In the genomic region with DNA sequence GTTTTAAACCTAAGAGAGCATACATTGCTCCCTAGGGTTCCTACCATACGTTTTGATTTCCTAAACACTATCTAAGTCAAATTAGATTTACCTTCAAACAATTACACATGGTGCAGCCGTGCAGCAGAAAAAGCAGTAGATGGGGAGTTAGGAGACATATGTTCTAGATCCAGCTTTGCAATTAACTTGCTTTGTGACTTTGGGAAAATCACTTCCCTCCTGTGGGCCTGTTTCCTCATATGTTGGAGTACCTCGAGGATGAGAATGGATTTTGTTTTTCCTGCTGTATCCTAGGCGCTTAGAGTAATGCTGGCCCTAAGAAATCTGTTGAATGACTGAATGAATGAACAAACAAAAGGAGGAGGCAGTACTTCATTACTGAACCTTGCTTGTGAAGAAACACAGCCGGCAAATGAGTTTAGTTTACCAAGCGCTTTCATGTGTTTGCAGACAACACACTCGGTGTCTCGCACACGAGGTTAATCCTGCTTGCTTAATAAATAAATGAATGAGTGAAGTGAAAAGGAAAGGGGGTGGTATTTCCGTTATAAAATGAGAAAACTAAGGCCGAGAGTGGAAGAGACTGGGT, we compare ENCODE assay signal across 8 cellular contexts. TPM values are rescaled to one million over a fixed set of nuclear protein-coding genes. Genes with fewer than 3 reads are reported as not detected.
DNase-seq lines count a peak whose midpoint lies in the region; ATAC-seq, FAIRE-seq and TF ChIP-seq lines count a peak whose summit lies in the region.

No MANE protein-coding gene starts in this region.

- intact Hi-C loops in dendritic cell treated with granulocyte-macrophage colony-stimulating factor and Interleukin-4, amounts not matched to agents 40 ng/mL and 50 ng/mL, for 4 days (cut with micrococcal nuclease), result no loop called here

- CTCF ChIA-PET in A549 (lab: Yijun Ruan, JAX), result interaction anchor here (1.6 to 2.4 kb wide), 3 partner anchors 9 to 86 kb away, joined by 4 to 17 read pairs (median 5); no protein-coding TSS in a partner anchor

- no peak for TF ChIP-seq CTCF in A549 (IDR thresholded peaks at IDR 0.05)

- TF ChIP-seq EP300 in A549 (IDR thresholded peaks at IDR 0.05), result no peak

- no peaks in the 10 kb centered on the region for H3K27me3 Mint-ChIP-seq in dendritic cell treated with granulocyte-macrophage colony-stimulating factor and Interleukin-4, amounts not matched to agents 40 ng/mL and 50 ng/mL, for 4 days
- no peaks in the 10 kb centered on the region for H3K27me3 Mint-ChIP-seq in natural killer cell treated with Interleukin-12 subunit alpha and Interleukin-12 subunit beta and Interleukin-15 and Interleukin-18, amount 100 ng/mL, for 72 hours

- peaks cover 56% of the 10 kb centered on the region for H3K4me1 Mint-ChIP-seq in dendritic cell treated with granulocyte-macrophage colony-stimulating factor and Interleukin-4, amounts not matched to agents 40 ng/mL and 50 ng/mL, for 4 days (ENCODE audit: low read depth)
- peaks cover 41 to 61% of the 10 kb centered on the region in 2 donors for H3K4me1 Mint-ChIP-seq in natural killer cell treated with Interleukin-12 subunit alpha and Interleukin-12 subunit beta and Interleukin-15 and Interleukin-18, amount 100 ng/mL, for 72 hours (ENCODE audit: low read depth in 2 of 2)

- no peak for FAIRE-seq in A549 (lab: Jason Lieb, UNC)

- peak overlapping the region; percentile 95 for H3K4me2 ChIP-seq in A549

- peaks cover 63% of the 10 kb centered on the region for H3K9me3 ChIP-seq in A549

- H3K27ac ChIP-seq in A549, result peak overlapping the region; percentile 89 to 91

- peak overlapping the region; percentile 95 for H3K27ac Mint-ChIP-seq in dendritic cell treated with granulocyte-macrophage colony-stimulating factor and Interleukin-4, amounts not matched to agents 40 ng/mL and 50 ng/mL, for 4 days
- H3K27ac Mint-ChIP-seq in natural killer cell treated with Interleukin-12 subunit alpha and Interleukin-12 subunit beta and Interleukin-15 and Interleukin-18, amount 100 ng/mL, for 72 hours, result peak overlapping the region; percentile 87 to 96

- ATAC-seq in A549, result peak; percentile 3 to 17; a peak in 3 of 6 replicates
- ATAC-seq in GM18870 (IDR thresholded peaks at IDR 0.05; ENCODE audit: unreplicated experiment), result peak; percentile 0
- ATAC-seq in natural killer cell treated with Interleukin-12 subunit alpha and Interleukin-12 subunit beta and Interleukin-15 and Interleukin-18, amount 100 ng/mL, for 72 hours, result no peak
- no peak for ATAC-seq in GM19467 (IDR thresholded peaks at IDR 0.05; ENCODE audit: unreplicated experiment)
- no peak for ATAC-seq in HG03097 (IDR thresholded peaks at IDR 0.05; ENCODE audit: low FRiP score, unreplicated experiment)
- no peak for ATAC-seq in HG02763 (IDR thresholded peaks at IDR 0.05; ENCODE audit: unreplicated experiment)

- 5% methylated on average over 11 of the region's 11 CpGs for WGBS in A549 (ENCODE audit: missing lambda C conversion rate)

- H3K4me3 ChIP-seq in A549, result peak overlapping the region; percentile 56

- DNase-seq in A549 (ENCODE audit: low read depth in 1 of 2, low spot score in 1 of 2) (no peak), NCI-H748 treated with DMSO at 0.1 percent for 48 hours (lab: John Stamatoyannopoulos, UW) (peak; percentile 31)
- no peak for DNase-seq in natural killer cell treated with Interleukin-12 subunit alpha and Interleukin-12 subunit beta and Interleukin-15 and Interleukin-18, amount 100 ng/mL, for 72 hours (ENCODE audit: low spot score)

- POLR2A ChIA-PET in A549 (lab: Yijun Ruan, JAX), result interaction anchor here (0.9 to 1.3 kb wide), 13 partner anchors 9 to 279 kb away, joined by 3 to 8 read pairs (median 5); partner anchors contain the start of gene RNF20

- no peak for TF ChIP-seq POLR2A in A549 (IDR thresholded peaks at IDR 0.05; ENCODE audit: low read length)

- peaks cover 88% of the 10 kb centered on the region for H3K36me3 Mint-ChIP-seq in dendritic cell treated with granulocyte-macrophage colony-stimulating factor and Interleukin-4, amounts not matched to agents 40 ng/mL and 50 ng/mL, for 4 days (ENCODE audit: low read depth)
- peaks cover 48% of the 10 kb centered on the region for H3K36me3 Mint-ChIP-seq in natural killer cell treated with Interleukin-12 subunit alpha and Interleukin-12 subunit beta and Interleukin-15 and Interleukin-18, amount 100 ng/mL, for 72 hours

- TF ChIP-seq RAD21 in A549 (conservative IDR thresholded peaks at IDR 0.05 in 1 of 2, IDR thresholded peaks at IDR 0.05 in 1 of 2), result no peak

- H3K9me3 Mint-ChIP-seq in dendritic cell treated with granulocyte-macrophage colony-stimulating factor and Interleukin-4, amounts not matched to agents 40 ng/mL and 50 ng/mL, for 4 days, result peaks cover 50% of the 10 kb centered on the region
- H3K9me3 Mint-ChIP-seq in natural killer cell treated with Interleukin-12 subunit alpha and Interleukin-12 subunit beta and Interleukin-15 and Interleukin-18, amount 100 ng/mL, for 72 hours, result no peaks in the 10 kb centered on the region

- peak overlapping the region; percentile 94 for H3K4me3 Mint-ChIP-seq in dendritic cell treated with granulocyte-macrophage colony-stimulating factor and Interleukin-4, amounts not matched to agents 40 ng/mL and 50 ng/mL, for 4 days
- H3K4me3 Mint-ChIP-seq in natural killer cell treated with Interleukin-12 subunit alpha and Interleukin-12 subunit beta and Interleukin-15 and Interleukin-18, amount 100 ng/mL, for 72 hours, result peak overlapping the region; percentile 94

- peaks cover 10% of the 10 kb centered on the region; the same call in 1 of the 3 replicates for H3K4me1 ChIP-seq in A549

TF ChIP-seq in A549, 52 proteins besides CTCF, POLR2A, EP300 and RAD21:
- TF ChIP-seq HOXA7 (CRISPR knock-in tag; IDR thresholded peaks at IDR 0.05) (0 out of 2 replicates have a peak, but pooled peaks have one; percentile 42), FOXS1 (CRISPR knock-in tag; IDR thresholded peaks at IDR 0.05) (no peak)

RNA-seq across cellular contexts. Expression of gene MRPL50, which starts 0.6 kb away (rescaled TPM):
- 37.6 and 42.5 TPM in 2 replicates for polyA plus RNA-seq in A549 (2011; rRNA removed)
- 7.7 and 8.3 TPM in 2 replicates for polyA plus RNA-seq in A549 (2012; cell fraction: cytosol; rRNA removed)
- 2.0 and 3.6 TPM in 2 replicates for polyA plus RNA-seq in A549 (2012; cell fraction: nucleus; rRNA removed)
- 23.7 to 24.7 TPM (median 23.9 TPM) in 3 replicates for polyA plus RNA-seq in A549 (2017; fragmentation: RNase III; extraction: RNeasy Plus Mini Kit Qiagen cat#74134 plus additional on column Dnase treatment)
- 2.1 and 2.7 TPM in 2 replicates for polyA minus RNA-seq in A549 (2011; rRNA and poly(A)+ RNA removed)
- total RNA-seq in natural killer cell treated with Interleukin-12 subunit alpha and Interleukin-12 subunit beta and Interleukin-15 and Interleukin-18, amount 100 ng/mL, for 72 hours, result 10 to 100 TPM in 1 of 2 donors, 1 to 10 TPM in 1; 9.1 to 10.5 TPM

RNA-seq across cellular contexts. Expression of gene ZNF189, which starts 0.8 kb away (rescaled TPM):
- polyA plus RNA-seq in A549 (2011; rRNA removed) (13.9 and 14.0 TPM in 2 replicates), A549 (2017; fragmentation: RNase III; extraction: RNeasy Plus Mini Kit Qiagen cat#74134 plus additional on column Dnase treatment) (8.3 to 9.6 TPM (median 8.8 TPM) in 3 replicates)
- polyA plus RNA-seq in A549 (2012; cell fraction: cytosol; rRNA removed), result 1.2 and 1.3 TPM in 2 replicates
- polyA plus RNA-seq in A549 (2012; cell fraction: nucleus; rRNA removed), result 1.3 and 2.3 TPM in 2 replicates
- 5.4 and 6.5 TPM in 2 replicates for polyA minus RNA-seq in A549 (2011; rRNA and poly(A)+ RNA removed)
- 10 to 100 TPM; 11.1 to 12.6 TPM for total RNA-seq in natural killer cell treated with Interleukin-12 subunit alpha and Interleukin-12 subunit beta and Interleukin-15 and Interleukin-18, amount 100 ng/mL, for 72 hours

RNA-seq across cellular contexts. Expression of gene BAAT, which starts 13.0 kb away (rescaled TPM):
- polyA plus RNA-seq in A549 (2011; rRNA removed), result 9.1 TPM in 2 replicates
- polyA plus RNA-seq in A549 (2012; cell fraction: cytosol; rRNA removed), result 1.9 and 2.3 TPM in 2 replicates
- 2.2 and 4.3 TPM in 2 replicates for polyA plus RNA-seq in A549 (2012; cell fraction: nucleus; rRNA removed)
- polyA plus RNA-seq in A549 (2017; fragmentation: RNase III; extraction: RNeasy Plus Mini Kit Qiagen cat#74134 plus additional on column Dnase treatment), result 10.1 to 13.6 TPM (median 10.9 TPM) in 3 replicates
- polyA minus RNA-seq in A549 (2011; rRNA and poly(A)+ RNA removed), result 6.2 and 6.7 TPM in 2 replicates
- total RNA-seq in natural killer cell treated with Interleukin-12 subunit alpha and Interleukin-12 subunit beta and Interleukin-15 and Interleukin-18, amount 100 ng/mL, for 72 hours, result under 1 TPM in 1 of 2 donors, not detected in 1; 0.07 TPM

RNA-seq across cellular contexts. Expression of gene ALDOB, which starts 37.7 kb away (rescaled TPM):
- polyA plus RNA-seq in A549 (2011; rRNA removed), result 0.07 TPM in 1 of 2 replicates, not detected in the other
- 0.03 TPM in 1 of 2 replicates, not detected in the other for polyA plus RNA-seq in A549 (2012; cell fraction: cytosol; rRNA removed)
- not detected in 2 replicates for polyA plus RNA-seq in A549 (2012; cell fraction: nucleus; rRNA removed)
- polyA plus RNA-seq in A549 (2017; fragmentation: RNase III; extraction: RNeasy Plus Mini Kit Qiagen cat#74134 plus additional on column Dnase treatment), result not detected in 3 replicates
- polyA minus RNA-seq in A549 (2011; rRNA and poly(A)+ RNA removed), result not detected in 2 replicates
- total RNA-seq in natural killer cell treated with Interleukin-12 subunit alpha and Interleukin-12 subunit beta and Interleukin-15 and Interleukin-18, amount 100 ng/mL, for 72 hours, result not detected

Comparison
In these comparisons a context has a peak if more than half of its experiments do, and no peak if none do; other contexts are left out.
1. ATAC-seq: peak in A549 (2 of 2) and GM18870 (single experiment); none in natural killer cell treated with Interleukin-12 subunit alpha and Interleukin-12 subunit beta and Interleukin-15 and Interleukin-18, amount 100 ng/mL, for 72 hours (0 of 2), GM19467 (single experiment), HG03097 (single experiment) and HG02763 (single experiment).